8 cellular contexts compared by ENCODE assay signal in the genomic region with DNA sequence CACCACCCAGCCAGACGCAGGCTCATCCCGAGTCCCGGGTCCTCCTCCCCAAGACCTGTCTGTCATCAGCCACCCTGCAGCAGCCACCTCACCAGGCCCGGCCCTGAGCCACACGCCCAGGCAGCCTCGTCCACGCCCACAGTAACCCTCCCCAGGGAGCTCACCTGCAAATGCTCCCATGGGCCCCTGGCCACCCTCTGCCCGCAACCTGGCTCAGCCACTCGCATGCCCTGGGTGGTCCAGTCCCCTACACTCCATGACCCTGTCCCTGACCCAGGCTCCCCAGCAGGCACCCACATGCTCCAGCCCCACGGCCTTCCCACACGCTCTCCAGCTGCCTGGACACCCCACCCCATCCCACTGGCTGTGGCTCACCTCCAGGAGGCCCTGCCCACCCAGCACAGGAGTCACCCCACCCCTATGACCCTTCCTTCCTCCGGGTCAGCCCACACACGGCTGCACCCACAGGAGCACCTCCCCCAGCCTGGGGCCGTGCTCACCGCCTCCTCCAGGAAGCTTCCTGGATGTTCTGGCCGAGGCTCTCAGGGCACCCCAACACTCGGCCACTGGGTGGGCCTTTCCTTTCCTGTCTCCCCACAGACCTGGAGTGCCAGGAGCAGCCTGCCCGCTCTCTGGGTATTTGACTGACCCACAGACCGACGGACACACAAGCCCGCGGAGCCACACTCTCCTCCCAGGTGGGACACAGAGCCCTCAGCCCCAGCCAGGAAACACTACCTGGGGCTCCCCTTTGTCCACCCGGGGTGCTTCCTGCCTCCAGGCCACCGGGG. TPM values are rescaled to one million over a fixed set of nuclear protein-coding genes. Genes with fewer than 3 reads are reported as not detected.
DNase-seq lines count a peak whose midpoint lies in the region; ATAC-seq and TF ChIP-seq lines count a peak whose summit lies in the region.

No MANE protein-coding gene starts in this region.

- H3K36me3 Mint-ChIP-seq in Calu3 (ENCODE audit: insufficient read depth, unreplicated experiment) (peaks cover 56% of the 10 kb centered on the region), endothelial cell (ENCODE audit: low read depth, unreplicated experiment) (peaks cover 3% of the 10 kb centered on the region), osteocyte (ENCODE audit: unreplicated experiment) (peaks cover 2% of the 10 kb centered on the region)

- H4K20me1 ChIP-seq in OCI-LY3 (ENCODE audit: insufficient read depth, low read length) = peaks cover 71% of the 10 kb centered on the region

- H3K79me2 ChIP-seq in OCI-LY3 (ENCODE audit: low read length) = peaks cover 82% of the 10 kb centered on the region

- peaks cover 37% of the 10 kb centered on the region for H3K4me1 ChIP-seq in OCI-LY3 (ENCODE audit: low read length)

- H3K4me3 Mint-ChIP-seq in Calu3 (ENCODE audit: low read depth, unreplicated experiment) = peak overlapping the region; percentile 67
- H3K4me3 Mint-ChIP-seq in endothelial cell (ENCODE audit: unreplicated experiment) = no peak overlapping the region
- peak overlapping the region; percentile 47 for H3K4me3 Mint-ChIP-seq in osteocyte (ENCODE audit: unreplicated experiment)

- H3K27ac ChIP-seq in OCI-LY3 (ENCODE audit: low read length) = 0 out of 2 replicates have a peak overlapping the region, but pooled peaks have one; percentile 7

- CTCF ChIA-PET in Calu3 (lab: Charles Lee) = interaction anchor here (0.9 kb wide), 1 partner anchor 21 kb away, joined by 3 read pairs; no protein-coding TSS in a partner anchor

- H3K27me3 ChIP-seq in OCI-LY3 (ENCODE audit: low read depth, low read length) = no peaks in the 10 kb centered on the region

- intact Hi-C loops in Calu3 (cut with micrococcal nuclease; ENCODE audit: unreplicated experiment) = no loop called here

- H3K9me3 ChIP-seq in OCI-LY3 (ENCODE audit: insufficient read depth, low read length) = no peaks in the 10 kb centered on the region

- peaks cover 24% of the 10 kb centered on the region for H3K36me3 ChIP-seq in OCI-LY3 (replicated peaks; ENCODE audit: low read depth, low read length)

- peak; percentile 62 for DNase-seq in Calu3
- DNase-seq in endothelial cell (ENCODE audit: low spot score) = no peak
- no peak for DNase-seq in osteocyte (ENCODE audit: extremely low spot score, unreplicated experiment)
- DNase-seq in NCI-H146 treated with DMSO at 0.1 percent for 48 hours (lab: John Stamatoyannopoulos, UW; ENCODE audit: unreplicated experiment) = no peak
- DNase-seq in mucosa of gallbladder (ENCODE audit: low spot score) = no peak

- H3K4me1 Mint-ChIP-seq in Calu3 (ENCODE audit: low read depth, unreplicated experiment) (peaks cover 20% of the 10 kb centered on the region), endothelial cell (ENCODE audit: unreplicated experiment) (peaks cover 20% of the 10 kb centered on the region), osteocyte (ENCODE audit: unreplicated experiment) (peaks cover 44% of the 10 kb centered on the region)

- H3K4me3 ChIP-seq in OCI-LY3 (ENCODE audit: low read length) = peak overlapping the region; percentile 19; the same call in 1 of the 2 replicates

- H3K4me2 ChIP-seq in OCI-LY3 (ENCODE audit: low read length) = peak overlapping the region; percentile 38

- no peak overlapping the region for H2AFZ ChIP-seq in OCI-LY3 (ENCODE audit: low read depth, low read length)

- H3K27ac Mint-ChIP-seq in Calu3 (ENCODE audit: unreplicated experiment) (peak overlapping the region; percentile 80), endothelial cell (ENCODE audit: unreplicated experiment) (peak overlapping the region; percentile 57), osteocyte (ENCODE audit: unreplicated experiment) (peak overlapping the region; percentile 77)

- H3K9me3 Mint-ChIP-seq in Calu3 (ENCODE audit: low read depth, unreplicated experiment) (no peaks in the 10 kb centered on the region), endothelial cell (ENCODE audit: unreplicated experiment) (no peaks in the 10 kb centered on the region), osteocyte (ENCODE audit: unreplicated experiment) (no peaks in the 10 kb centered on the region)

- ATAC-seq in HG03342 (IDR thresholded peaks at IDR 0.05; ENCODE audit: unreplicated experiment) (no peak), GM18858 (IDR thresholded peaks at IDR 0.05; ENCODE audit: unreplicated experiment) (no peak)

- no peaks in the 10 kb centered on the region for H3K27me3 Mint-ChIP-seq in Calu3 (ENCODE audit: unreplicated experiment)
- H3K27me3 Mint-ChIP-seq in endothelial cell (ENCODE audit: unreplicated experiment) = peaks cover 6% of the 10 kb centered on the region
- no peaks in the 10 kb centered on the region for H3K27me3 Mint-ChIP-seq in osteocyte (ENCODE audit: unreplicated experiment)

- TF ChIP-seq CTCF in Calu3 (IDR thresholded peaks at IDR 0.05; ENCODE audit: unreplicated experiment) (no peak), OCI-LY3 (IDR thresholded peaks at IDR 0.05; ENCODE audit: low read depth, low read length) (no peak), endothelial cell (IDR thresholded peaks at IDR 0.05; ENCODE audit: unreplicated experiment) (no peak), osteocyte (IDR thresholded peaks at IDR 0.05) (no peak)

- H3K9ac ChIP-seq in OCI-LY3 (ENCODE audit: low read length) = peak overlapping the region; percentile 5; the same call in 1 of the 2 replicates

- BruUV-seq in Calu3 (replicated peaks; lab: Mats Ljungman, UMichigan) = no TSS peak

RNA-seq across cellular contexts. Expression of a gene that starts 3.6 kb away (rescaled TPM):
- total RNA-seq in Calu3 (2022) (129 and 142 TPM in 2 replicates), endothelial cell (ENCODE audit: unreplicated experiment) (182 TPM), osteocyte (149 and 157 TPM in 2 replicates), mucosa of gallbladder (182 TPM)

RNA-seq across cellular contexts. Expression of a gene that starts 4.0 kb away (rescaled TPM):
- total RNA-seq in Calu3 (2022) (not detected in 2 replicates), endothelial cell (ENCODE audit: unreplicated experiment) (not detected), osteocyte (not detected in 2 replicates), mucosa of gallbladder (not detected)

RNA-seq across cellular contexts. Expression of a gene that starts 9.1 kb away (rescaled TPM):
- total RNA-seq in Calu3 (2022) (135 and 151 TPM in 2 replicates), endothelial cell (ENCODE audit: unreplicated experiment) (456 TPM), osteocyte (318 and 327 TPM in 2 replicates), mucosa of gallbladder (104 TPM)

RNA-seq across cellular contexts. Expression of a gene that starts 17.1 kb away (rescaled TPM):
- total RNA-seq in Calu3 (2022) (not detected in 2 replicates), endothelial cell (ENCODE audit: unreplicated experiment) (0.95 TPM), osteocyte (0.46 TPM in 1 of 2 replicates, not detected in the other), mucosa of gallbladder (0.06 TPM)

RNA-seq across cellular contexts. Expression of a gene that starts 22.6 kb away (rescaled TPM):
- total RNA-seq in Calu3 (2022) = 22.7 and 24.3 TPM in 2 replicates
- 16.3 TPM for total RNA-seq in endothelial cell (ENCODE audit: unreplicated experiment)
- 16.7 and 17.8 TPM in 2 replicates for total RNA-seq in osteocyte
- total RNA-seq in mucosa of gallbladder = 49.0 TPM
